In the genomic region with DNA sequence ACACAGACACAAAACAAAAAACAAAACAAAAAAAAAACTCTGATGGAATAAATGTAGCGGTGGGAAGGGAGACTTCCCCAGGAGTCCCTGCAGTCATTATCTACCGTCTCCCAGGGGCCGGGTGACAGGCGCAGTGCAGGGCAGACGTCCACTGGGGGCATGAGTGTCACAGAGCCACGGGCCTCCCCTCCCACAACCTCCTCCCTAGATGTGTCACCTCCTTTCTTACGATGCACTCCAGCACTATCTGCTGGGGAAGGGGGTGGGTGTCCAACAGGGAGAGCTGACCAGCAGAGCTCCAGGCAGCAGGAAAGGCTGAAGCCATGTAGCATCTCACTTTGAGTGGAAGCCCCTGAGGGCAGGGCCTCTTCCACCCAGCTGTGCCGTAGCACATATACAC, we compare ENCODE assay signal across 1 cellular context.
TF ChIP-seq lines count a peak whose summit lies in the region.

No MANE protein-coding gene starts in this region.

TF ChIP-seq in K562, 482 proteins besides CTCF, POLR2A, EP300 and RAD21 (continued from another document):
- TF ChIP-seq, protein P1, sequence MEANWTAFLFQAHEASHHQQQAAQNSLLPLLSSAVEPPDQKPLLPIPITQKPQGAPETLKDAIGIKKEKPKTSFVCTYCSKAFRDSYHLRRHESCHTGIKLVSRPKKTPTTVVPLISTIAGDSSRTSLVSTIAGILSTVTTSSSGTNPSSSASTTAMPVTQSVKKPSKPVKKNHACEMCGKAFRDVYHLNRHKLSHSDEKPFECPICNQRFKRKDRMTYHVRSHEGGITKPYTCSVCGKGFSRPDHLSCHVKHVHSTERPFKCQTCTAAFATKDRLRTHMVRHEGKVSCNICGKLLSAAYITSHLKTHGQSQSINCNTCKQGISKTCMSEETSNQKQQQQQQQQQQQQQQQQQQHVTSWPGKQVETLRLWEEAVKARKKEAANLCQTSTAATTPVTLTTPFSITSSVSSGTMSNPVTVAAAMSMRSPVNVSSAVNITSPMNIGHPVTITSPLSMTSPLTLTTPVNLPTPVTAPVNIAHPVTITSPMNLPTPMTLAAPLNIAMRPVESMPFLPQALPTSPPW (CRISPR knock-in tag; IDR thresholded peaks at IDR 0.05) = peak; percentile 21; the same call in 1 of the 2 replicates
- 0 out of 4 replicates have a peak, but pooled peaks of 1 of the 2 experiments have one; percentile 22 for TF ChIP-seq MAZ (CRISPR knock-in tag; conservative IDR thresholded peaks at IDR 0.05 in 1 of 2, IDR thresholded peaks at IDR 0.05 in 1 of 2)
TF ChIP-seq in K562: peak in this region for 2.
